Comparison of ENCODE assay signal across 1 cellular context in genomic region chrX:25015486-25016360, GRCh38.
TF ChIP-seq lines count a peak whose summit lies in the region.

Gene ARX, minus strand, starts transcription at chrX:25015965. Its CDS starts 228 bp downstream, at chrX:25015737.

TF ChIP-seq in HepG2, 621 proteins besides CTCF, POLR2A, EP300 and RAD21 (continued from another document and continues in another):
- no peak for TF ChIP-seq ZUFSP (CRISPR knock-in tag; IDR thresholded peaks at IDR 0.05; ENCODE audit: borderline replicate concordance)
- TF ChIP-seq SAP130 (CRISPR knock-in tag; IDR thresholded peaks at IDR 0.05; ENCODE audit: low read depth), result peak; percentile 26; the same call in 1 of the 2 replicates
- no peak for TF ChIP-seq TCF7L2 (IDR thresholded peaks at IDR 0.05; ENCODE audit: low read depth, low read length)
- no peak for TF ChIP-seq SNAPC4 (CRISPR knock-in tag; IDR thresholded peaks at IDR 0.05)
- no peak for TF ChIP-seq THAP8 (CRISPR knock-in tag; IDR thresholded peaks at IDR 0.05; ENCODE audit: borderline replicate concordance)
- no peak for TF ChIP-seq ZNF572 (CRISPR knock-in tag; IDR thresholded peaks at IDR 0.05)
- no peak for TF ChIP-seq ZNF639 (CRISPR knock-in tag; conservative IDR thresholded peaks at IDR 0.05)
- TF ChIP-seq ARID4A (CRISPR knock-in tag; IDR thresholded peaks at IDR 0.05; ENCODE audit: borderline replicate concordance), result peak; percentile 22; the same call in 1 of the 2 replicates
- peak; percentile 77 for TF ChIP-seq ZNF687 (CRISPR knock-in tag; IDR thresholded peaks at IDR 0.05)
- no peak for TF ChIP-seq MNT (IDR thresholded peaks at IDR 0.05)
- no peak for TF ChIP-seq ZNF720 (CRISPR knock-in tag; IDR thresholded peaks at IDR 0.05)
- TF ChIP-seq ZSCAN9 (CRISPR knock-in tag; IDR thresholded peaks at IDR 0.05; ENCODE audit: borderline replicate concordance), result 0 out of 2 replicates have a peak, but pooled peaks have one; percentile 30
- no peak for TF ChIP-seq RARA (CRISPR knock-in tag; IDR thresholded peaks at IDR 0.05)
- TF ChIP-seq ZNF713 (CRISPR knock-in tag; IDR thresholded peaks at IDR 0.05), result no peak
- TF ChIP-seq ZNF740 (CRISPR knock-in tag; IDR thresholded peaks at IDR 0.05), result no peak
- TF ChIP-seq ZZZ3 (CRISPR knock-in tag; IDR thresholded peaks at IDR 0.05; ENCODE audit: borderline replicate concordance), result no peak
- no peak for TF ChIP-seq FOXP1 (IDR thresholded peaks at IDR 0.05)
- TF ChIP-seq FOXP1 (CRISPR knock-in tag; IDR thresholded peaks at IDR 0.05), result no peak
- TF ChIP-seq SALL1 (CRISPR knock-in tag; IDR thresholded peaks at IDR 0.05), result peak; percentile 36; the same call in 1 of the 2 replicates
- TF ChIP-seq RCOR2 (CRISPR knock-in tag; IDR thresholded peaks at IDR 0.05), result no peak
- TF ChIP-seq HINFP (CRISPR knock-in tag; IDR thresholded peaks at IDR 0.05; ENCODE audit: low read depth), result no peak
- no peak for TF ChIP-seq PBX2 (CRISPR knock-in tag; IDR thresholded peaks at IDR 0.05)
- TF ChIP-seq HBP1 (CRISPR knock-in tag; IDR thresholded peaks at IDR 0.05; ENCODE audit: low read depth), result no peak
- no peak for TF ChIP-seq SOX5 (CRISPR knock-in tag; IDR thresholded peaks at IDR 0.05; ENCODE audit: borderline replicate concordance)
- peak; percentile 79 for TF ChIP-seq NFYC (CRISPR knock-in tag; IDR thresholded peaks at IDR 0.05)
- TF ChIP-seq DNMT3B (CRISPR knock-in tag; conservative IDR thresholded peaks at IDR 0.05), result no peak
- no peak for TF ChIP-seq SIX1 (CRISPR knock-in tag; IDR thresholded peaks at IDR 0.05; ENCODE audit: borderline replicate concordance)
- no peak for TF ChIP-seq SOX13 (IDR thresholded peaks at IDR 0.05)
- TF ChIP-seq SOX13 (CRISPR knock-in tag; conservative IDR thresholded peaks at IDR 0.05 in 1 of 2, IDR thresholded peaks at IDR 0.05 in 1 of 2), result no peak
